In genomic region chr14:69191340-69192111, GRCh38 we compare ENCODE assay signal across 8 cellular contexts. TPM values are rescaled to one million over a fixed set of nuclear protein-coding genes. Genes with fewer than 3 reads are reported as not detected.
DNase-seq lines count a peak whose midpoint lies in the region; ATAC-seq, FAIRE-seq and TF ChIP-seq lines count a peak whose summit lies in the region.

Gene EXD2, plus strand, starts transcription at chr14:69191498. Its CDS starts 17,973 bp downstream, at chr14:69209471.

- TF ChIP-seq CTCF in GM12878 (IDR thresholded peaks at IDR 0.05 in 2 of 3, conservative IDR thresholded peaks at IDR 0.05 in 1 of 3; ENCODE audit: control insufficient read depth in 2 of 3, extremely low read depth in 1 of 3, insufficient read depth in 1 of 3, low read depth in 3 of 3, low read length in 3 of 3): no peak
- TF ChIP-seq CTCF in retinal pigment epithelial cell (conservative IDR thresholded peaks at IDR 0.05; ENCODE audit: low read depth, low read length): no peak

- no peaks in the 10 kb centered on the region for H3K36me3 ChIP-seq in GM12878 (ENCODE audit: control insufficient read depth in 2 of 2, insufficient read depth in 2 of 2, low read length in 1 of 2)

- POLR2A ChIA-PET in GM12878 (lab: Charles Lee): interaction anchor here (0.6 to 1.1 kb wide), 3 partner anchors 22 to 38 kb away, joined by 3 read pairs; no protein-coding TSS in a partner anchor

- no peaks in the 10 kb centered on the region for H3K79me2 ChIP-seq in GM12878 (ENCODE audit: control insufficient read depth, insufficient read depth, low read length)

- peak within 1 kb of the TSS; percentile 98 for H2AFZ ChIP-seq in GM12878 (ENCODE audit: control insufficient read depth, low read depth, low read length)

- no peak for TF ChIP-seq RAD21 in GM12878 (IDR thresholded peaks at IDR 0.05; ENCODE audit: insufficient read depth, low read depth, low read length)

- ATAC-seq in HG02798 (IDR thresholded peaks at IDR 0.05; ENCODE audit: poor library complexity, unreplicated experiment): peak; percentile 94
- ATAC-seq in GM12878: peak; percentile 96

- H3K4me3 ChIP-seq in GM12878 (peak within 1 kb of the TSS; percentile 80), retinal pigment epithelial cell (ENCODE audit: low read length) (peak within 1 kb of the TSS; percentile 86)

- BruUV-seq in GM12878 (replicated peaks; lab: Mats Ljungman, UMichigan): no TSS peak

- RAD21 ChIA-PET in GM12878 (lab: Charles Lee; ENCODE audit: unreplicated experiment): interaction anchor here (0.7 to 1.6 kb wide), 4 partner anchors 38 to 1514 kb away, joined by 3 to 6 read pairs (median 4); partner anchors contain the start of gene DCAF5

- no peaks in the 10 kb centered on the region for H4K20me1 ChIP-seq in GM12878 (ENCODE audit: control insufficient read depth, insufficient read depth)

- SMC1A ChIA-PET in GM12878 (lab: Charles Lee; ENCODE audit: uncharacterized antibody, unreplicated experiment): interaction anchor here (0.6 to 1.8 kb wide), 4 partner anchors 35 to 56 kb away, joined by 3 to 5 read pairs (median 4); no protein-coding TSS in a partner anchor

- in situ Hi-C loops in GM12878 (cut with MboI): no loop called here

- CTCF ChIA-PET in GM12878 (lab: Yijun Ruan, JAX): interaction anchor here (1.0 to 2.6 kb wide), 2 partner anchors 42 to 62 kb away, joined by 5 to 15 read pairs; no protein-coding TSS in a partner anchor

- H3K27me3 ChIP-seq in GM12878 (replicated peaks in 1 of 2; ENCODE audit: control insufficient read depth in 2 of 2, insufficient read depth in 2 of 2, low read length in 1 of 2): no peaks in the 10 kb centered on the region

- peak within 1 kb of the TSS; percentile 72 for H3K9ac ChIP-seq in GM12878 (ENCODE audit: control insufficient read depth, insufficient read depth, low read length)

- no peak for TF ChIP-seq EP300 in GM12878 (IDR thresholded peaks at IDR 0.05; ENCODE audit: borderline replicate concordance in 1 of 2, control insufficient read depth in 1 of 2, low read depth in 2 of 2, low read length in 2 of 2)

- intact Hi-C loops in GM12878 (cut with micrococcal nuclease; ENCODE audit: unreplicated experiment): loop anchor here (5.0 kb wide), 1 partner anchor 39 kb away; the partner anchor contains the start of gene DCAF5

- H3K27ac ChIP-seq in GM12878 (ENCODE audit: control insufficient read depth, insufficient read depth): peak within 1 kb of the TSS; percentile 53

- peak within 1 kb of the TSS; percentile 88 for H3K4me2 ChIP-seq in GM12878 (ENCODE audit: control insufficient read depth, insufficient read depth)

- DNase-seq in GM12891 (ENCODE audit: insufficient read length, low spot score) (peak; percentile 84), NCI-H146 treated with DMSO at 0.1 percent for 48 hours (lab: John Stamatoyannopoulos, UW; ENCODE audit: unreplicated experiment) (peak; percentile 86), T1000 (lab: John Stamatoyannopoulos, UW) (peak; percentile 44), GM12878 (ENCODE audit: low read depth, low spot score) (peak; percentile 61), hypothalamus (lab: John Stamatoyannopoulos, UW) (peak; percentile 2 to 94 (median 81)), retinal pigment epithelial cell (ENCODE audit: low read depth) (peak; percentile 45)
- DNase-seq in NK-92 treated with Interleukin-12 subunit alpha and Interleukin-12 subunit beta, amount 100 ng/mL, for 24 hours (lab: John Stamatoyannopoulos, UW): no peak

- no peaks in the 10 kb centered on the region for H3K4me1 ChIP-seq in GM12878 (ENCODE audit: control insufficient read depth, insufficient read depth, low read length)

- WGBS in GM12878 (ENCODE audit: insufficient coverage, insufficient replicate concordance, low lambda C conversion rate, missing lambda C conversion rate): under 1% methylated on average over 52 of the region's 58 CpGs

- no peaks in the 10 kb centered on the region for H3K9me3 ChIP-seq in GM12878 (replicated peaks; ENCODE audit: control insufficient read depth, insufficient read depth, low read length)

- FAIRE-seq in GM12891 (lab: Jason Lieb, UNC) (peak; percentile 97), GM12878 (lab: Jason Lieb, UNC) (peak; percentile 77)

- TF ChIP-seq POLR2A in GM12891 (IDR thresholded peaks at IDR 0.05; ENCODE audit: low read depth, low read length) (peak; percentile 72), GM12878 (IDR thresholded peaks at IDR 0.05; ENCODE audit: low read depth, low read length) (peak; percentile 66)

TF ChIP-seq in GM12891, 5 proteins besides CTCF, POLR2A, EP300 and RAD21:
- TF ChIP-seq SPI1 (IDR thresholded peaks at IDR 0.05; ENCODE audit: low read depth, low read length) (no peak; the same call in 1 of the 2 replicates), POU2F2 (IDR thresholded peaks at IDR 0.05; ENCODE audit: low read depth, low read length) (peak; percentile 71), POLR2AphosphoS5 (IDR thresholded peaks at IDR 0.05; ENCODE audit: low read depth, low read length) (peak; percentile 77), TAF1 (IDR thresholded peaks at IDR 0.05; ENCODE audit: low read depth, low read length) (peak; percentile 12; the same call in 1 of the 2 replicates), PAX5 (IDR thresholded peaks at IDR 0.05; ENCODE audit: insufficient read depth, low read length, severe bottlenecking) (peak; percentile 22)

TF ChIP-seq in GM12878, 131 proteins besides CTCF, POLR2A, EP300 and RAD21 (continues in another document):
- no peak for TF ChIP-seq BCL3 (IDR thresholded peaks at IDR 0.05; ENCODE audit: borderline replicate concordance, insufficient read depth, low read depth, low read length, poor library complexity, severe bottlenecking)
- TF ChIP-seq NKRF (conservative IDR thresholded peaks at IDR 0.05): no peak
- no peak for TF ChIP-seq BCLAF1 (IDR thresholded peaks at IDR 0.05)
- no peak for TF ChIP-seq KAT2A (conservative IDR thresholded peaks at IDR 0.05; ENCODE audit: control insufficient read depth, low read depth, low read length)
- TF ChIP-seq JUNB (IDR thresholded peaks at IDR 0.05): no peak
- TF ChIP-seq TBL1XR1 (IDR thresholded peaks at IDR 0.05; ENCODE audit: low read depth, low read length): no peak

RNA-seq across cellular contexts. Expression of gene EXD2, which starts in this region (rescaled TPM):
- polyA plus RNA-seq in GM12891 (2012; ENCODE audit: low read depth, missing spikeins): 4.3 TPM
- total RNA-seq in GM12878 (2013; cell fraction: nucleolus; rRNA removed): 11.9 and 20.6 TPM in 2 replicates
- total RNA-seq in GM12878 (2014; rRNA removed) (3.9 and 6.2 TPM in 2 replicates), GM12878 (2014; rRNA removed; fragmentation: Illumina TruSeq; extraction: Trizol) (3.6 and 3.7 TPM in 2 replicates), GM12878 (2021) (5.8 and 6.2 TPM in 2 replicates)
- polyA plus RNA-seq in GM12878 (2011; ENCODE audit: low read depth): 3.7 TPM
- polyA plus RNA-seq in GM12878 (2011; rRNA removed) (12.4 and 13.3 TPM in 2 replicates), GM12878 (2014; fragmentation: Illumina TruSeq; extraction: Trizol) (4.7 and 5.9 TPM in 2 replicates), GM12878 (2014; fragmentation: Nextera tagmentation; extraction: Ambion mirVana) (1 to 10 TPM; 1.0 to 1.3 TPM), GM12878 (2014; rRNA removed) (4.0 and 4.5 TPM in 2 replicates), GM12878 (2016; fragmentation: Nextera tagmentation; extraction: Ambion mirVana) (1 to 10 TPM; 6.1 to 6.7 TPM)
- 7.2 TPM in 2 replicates for polyA plus RNA-seq in GM12878 (2011; cell fraction: cytosol; rRNA removed)
- polyA plus RNA-seq in GM12878 (2011; cell fraction: nucleus; rRNA removed): 11.5 and 18.5 TPM in 2 replicates
- 4.4 and 5.0 TPM in 2 replicates for polyA plus RNA-seq in GM12878 (2012)
- polyA minus RNA-seq in GM12878 (2011; rRNA and poly(A)+ RNA removed): 9.7 and 11.3 TPM in 2 replicates
- 3.4 and 3.6 TPM in 2 replicates for polyA minus RNA-seq in GM12878 (2011; cell fraction: cytosol; rRNA and poly(A)+ RNA removed)
- polyA minus RNA-seq in GM12878 (2011; cell fraction: nucleus; rRNA and poly(A)+ RNA removed): 3.9 and 5.0 TPM in 2 replicates
